20 cellular contexts compared by ENCODE assay signal in the genomic region with DNA sequence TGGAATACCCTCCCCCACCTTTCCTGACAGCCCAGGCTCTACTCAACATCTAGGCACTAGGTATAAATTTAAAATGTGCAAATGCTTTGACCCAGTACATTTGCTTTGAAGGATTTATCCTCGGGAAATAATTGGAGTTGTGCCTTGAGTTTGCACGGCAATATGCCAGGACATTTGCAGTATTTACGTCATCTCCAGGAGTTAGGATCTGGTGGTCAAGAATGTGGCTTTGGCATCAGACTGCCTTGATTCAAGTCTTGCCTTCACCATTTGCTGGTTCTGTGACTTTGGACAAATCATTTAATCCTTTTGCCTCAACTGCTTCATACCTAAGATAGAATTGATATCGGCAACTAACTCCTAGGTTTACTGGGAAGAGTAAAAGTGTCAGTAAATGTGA.
A peak's percentile ranks its signal among the peaks of the same experiment; 100 is the strongest.
DNase-seq lines count a peak whose midpoint lies in the region; ATAC-seq, FAIRE-seq and TF ChIP-seq lines count a peak whose summit lies in the region.
"Had no signal": no experiment of that assay in that cellular context is flagged by ENCODE, and none has a peak within 500 bp of the region (broad histone marks: within the 10 kb centered on the region; RNA-seq: fewer than 3 reads in every experiment).

No MANE protein-coding gene starts in this region.

- H3K4me3 Mint-ChIP-seq in astrocyte (ENCODE audit: unreplicated experiment) (no peak overlapping the region), mesothelial cell of epicardium (no peak overlapping the region)
- H3K4me3 Mint-ChIP-seq: GM23338, HFFc6 had no signal

- H3K4me3 ChIP-seq in astrocyte (ENCODE audit: insufficient read depth, low read depth, low read length): no peak overlapping the region
- H3K4me3 ChIP-seq in fibroblast of mammary gland (ENCODE audit: control insufficient read depth, low read depth, low read length): no peak overlapping the region
- H3K4me3 ChIP-seq: GM23338, HAP-1, PC-9, SJCRH30 had no signal

- no peaks in the 10 kb centered on the region for H4K20me1 ChIP-seq in astrocyte (ENCODE audit: insufficient read depth, low read length)

- no peaks in the 10 kb centered on the region for H3K36me3 ChIP-seq in astrocyte (ENCODE audit: insufficient read depth, low read length)
- H3K36me3 ChIP-seq: HAP-1, SJCRH30 had no signal

- H3K4me1 Mint-ChIP-seq in astrocyte (ENCODE audit: low read depth, unreplicated experiment) (peaks cover 7% of the 10 kb centered on the region), mesothelial cell of epicardium (peaks cover 8% of the 10 kb centered on the region)

- TF ChIP-seq CTCF in astrocyte (IDR thresholded peaks at IDR 0.05; ENCODE audit: insufficient read depth, low read depth, low read length) (no peak), fibroblast of mammary gland (conservative IDR thresholded peaks at IDR 0.05; ENCODE audit: control insufficient read depth, insufficient read depth, low read depth, low read length) (no peak), mesothelial cell of epicardium (IDR thresholded peaks at IDR 0.05; ENCODE audit: unreplicated experiment) (no peak)

- H3K27me3 ChIP-seq in astrocyte (ENCODE audit: insufficient read depth, low read length): no peaks in the 10 kb centered on the region
- H3K27me3 ChIP-seq: SJCRH30 had no signal

- H3K27me3 Mint-ChIP-seq in astrocyte (ENCODE audit: low read depth, unreplicated experiment) (peaks cover 6% of the 10 kb centered on the region), mesothelial cell of epicardium (ENCODE audit: low read depth) (no peaks in the 10 kb centered on the region)

- no peaks in the 10 kb centered on the region for H3K9me3 Mint-ChIP-seq in astrocyte (ENCODE audit: unreplicated experiment)
- H3K9me3 Mint-ChIP-seq in mesothelial cell of epicardium: no peaks in the 10 kb centered on the region
- H3K9me3 Mint-ChIP-seq: GM23338, HFFc6 had no signal

- H3K4me1 ChIP-seq in astrocyte (ENCODE audit: insufficient read depth, low read length): no peaks in the 10 kb centered on the region
- H3K4me1 ChIP-seq: SJCRH30 had no signal

- ATAC-seq in HG03442 (IDR thresholded peaks at IDR 0.05; ENCODE audit: unreplicated experiment): no peak
- no peak for ATAC-seq in GM18909 (IDR thresholded peaks at IDR 0.05; ENCODE audit: poor library complexity, unreplicated experiment)
- ATAC-seq: GM23338, Right ventricle myocardium inferior had no signal

- FAIRE-seq in astrocyte (lab: Jason Lieb, UNC): no peak

- no peak overlapping the region for H3K4me2 ChIP-seq in astrocyte (ENCODE audit: low read length)
- H3K4me2 ChIP-seq: GM23338, PC-9 had no signal

- H3K27ac Mint-ChIP-seq in astrocyte (ENCODE audit: unreplicated experiment): no peak overlapping the region
- H3K27ac Mint-ChIP-seq in mesothelial cell of epicardium: no peak overlapping the region
- H3K27ac Mint-ChIP-seq: GM23338, HFFc6 had no signal

- peaks cover 2% of the 10 kb centered on the region for H3K36me3 Mint-ChIP-seq in astrocyte (ENCODE audit: low read depth, unreplicated experiment)
- no peaks in the 10 kb centered on the region for H3K36me3 Mint-ChIP-seq in mesothelial cell of epicardium

- H3K79me2 ChIP-seq in astrocyte (ENCODE audit: insufficient read depth, low read length): no peaks in the 10 kb centered on the region

- no peak overlapping the region for H2AFZ ChIP-seq in astrocyte (ENCODE audit: low read depth, low read length)
- H2AFZ ChIP-seq: GM23338, PC-9 had no signal

- no peak overlapping the region for H3K9ac ChIP-seq in astrocyte (ENCODE audit: low read length)

- no peak overlapping the region for H3K27ac ChIP-seq in astrocyte (ENCODE audit: low read depth, low read length)
- H3K27ac ChIP-seq: 22Rv1, PC-9, SJCRH30 had no signal

- DNase-seq in DMS 273 (lab: John Stamatoyannopoulos, UW; ENCODE audit: unreplicated experiment) (peak; percentile 15), DMS 273 treated with DMSO at 0.1 percent for 48 hours (lab: John Stamatoyannopoulos, UW) (no peak), astrocyte (ENCODE audit: low read depth) (peak; percentile 76), fibroblast of mammary gland (ENCODE audit: low read depth) (peak; percentile 68), mesothelial cell of epicardium (ENCODE audit: low spot score in 2 of 2, unreplicated experiment in 2 of 2) (no peak)
- DNase-seq: ACHN, Calu3, HFFc6, KBM-7, MM.1S, NCI-H2029, NCI-H526 treated with DMSO at 0.1 percent for 48 hours, PC-9, SJCRH30 had no signal

- H3K9me3 ChIP-seq in astrocyte (ENCODE audit: insufficient read depth, low read depth, low read length): no peaks in the 10 kb centered on the region
- H3K9me3 ChIP-seq: HAP-1, SJCRH30 had no signal

Comparison
In these comparisons a context has a peak if more than half of its experiments do, and no peak if none do; other contexts are left out.
1. DNase-seq: peak in DMS 273 (single experiment), astrocyte (single experiment) and fibroblast of mammary gland (single experiment); none in DMS 273 treated with DMSO at 0.1 percent for 48 hours (single experiment) and mesothelial cell of epicardium (0 of 2).